11 cellular contexts compared by ENCODE assay signal in genomic region chr9:86721843-86722705, GRCh38.
DNase-seq lines count a peak whose midpoint lies in the region; ATAC-seq, FAIRE-seq and TF ChIP-seq lines count a peak whose summit lies in the region.
"Had no signal": no experiment of that assay in that cellular context is flagged by ENCODE, and none has a peak within 500 bp of the region (broad histone marks: within the 10 kb centered on the region; RNA-seq: fewer than 3 reads in every experiment).

No MANE protein-coding gene starts in this region.

- ATAC-seq in right lobe of liver: peak; percentile 84 to 93 (median 85)
- ATAC-seq in HG02623 (IDR thresholded peaks at IDR 0.05; ENCODE audit: unreplicated experiment): no peak
- ATAC-seq in GM18519 (IDR thresholded peaks at IDR 0.05; ENCODE audit: low FRiP score, unreplicated experiment): no peak
- ATAC-seq in GM18511 (IDR thresholded peaks at IDR 0.05; ENCODE audit: unreplicated experiment): no peak
- ATAC-seq in HG03097 (IDR thresholded peaks at IDR 0.05; ENCODE audit: low FRiP score, unreplicated experiment): no peak

- H3K36me3 ChIP-seq in right lobe of liver (no peaks in the 10 kb centered on the region), tibial nerve (no peaks in the 10 kb centered on the region)

- FAIRE-seq in HTR-8/SVneo (lab: Jason Lieb, UNC): no peak
- FAIRE-seq: kidney had no signal

- DNase-seq in HTR-8/SVneo (ENCODE audit: insufficient read length, low spot score): peak; percentile 26
- peak; percentile 80 for DNase-seq in choroid plexus epithelial cell (ENCODE audit: low read depth)
- peak in 1 of 3 donors; percentile 21 for DNase-seq in right lobe of liver
- DNase-seq in tibial nerve (ENCODE audit: low spot score in 2 of 2): peak in 1 of 2 donors; percentile 64
- DNase-seq: activated naive CD4-positive, alpha-beta T cell treated with anti-CD3 and anti-CD28 coated beads, Interleukin-2, amount 50 U/mL, for 16 hours; kidney; T-helper 1 cell had no signal

- 11% methylated on average over 5 of the region's 5 CpGs for WGBS in right lobe of liver (ENCODE audit: insufficient coverage, low coverage, low lambda C conversion rate, missing lambda C conversion rate)
- 27 to 30% methylated on average over 5 of the region's 5 CpGs for WGBS in tibial nerve, 2 donors

- TF ChIP-seq POLR2A in right lobe of liver (IDR thresholded peaks at IDR 0.05): no peak
- no peak for TF ChIP-seq POLR2A in tibial nerve (IDR thresholded peaks at IDR 0.05)

- no peaks in the 10 kb centered on the region for H3K9me3 ChIP-seq in right lobe of liver
- H3K9me3 ChIP-seq in tibial nerve: no peaks in the 10 kb centered on the region

- H3K4me1 ChIP-seq in right lobe of liver (peaks cover 0 to 19% (median 6%) of the 10 kb centered on the region in 4 donors), tibial nerve (peaks cover 0 to 26% (median 6%) of the 10 kb centered on the region in 4 donors)

- H3K4me3 ChIP-seq in choroid plexus epithelial cell (ENCODE audit: low read depth, low read length) (no peak overlapping the region), right lobe of liver (no peak overlapping the region), tibial nerve (no peak overlapping the region)

- no peaks in the 10 kb centered on the region for H3K27me3 ChIP-seq in right lobe of liver
- H3K27me3 ChIP-seq in tibial nerve: no peaks in the 10 kb centered on the region

- TF ChIP-seq EP300 in tibial nerve (IDR thresholded peaks at IDR 0.05): peak in 1 of 2 donors; percentile 78

- no peak for TF ChIP-seq CTCF in choroid plexus epithelial cell (conservative IDR thresholded peaks at IDR 0.05; ENCODE audit: low read depth, low read length)
- TF ChIP-seq CTCF in right lobe of liver (IDR thresholded peaks at IDR 0.05): no peak
- no peak for TF ChIP-seq CTCF in tibial nerve (IDR thresholded peaks at IDR 0.05)

- intact Hi-C loops in right lobe of liver (cut with DNase I): no loop called here

- H3K27ac ChIP-seq in right lobe of liver (no peak overlapping the region), tibial nerve (peak overlapping the region; percentile 37 to 86 (median 56))

Comparison
In these comparisons a context has a peak if more than half of its experiments do, and no peak if none do; other contexts are left out.
1. ATAC-seq: peak in right lobe of liver (4 of 4); none in HG02623 (single experiment), GM18519 (single experiment), GM18511 (single experiment) and HG03097 (single experiment).
2. H3K27ac ChIP-seq: peak in tibial nerve (4 of 4); none in right lobe of liver (0 of 3).